1 cellular context compared by ENCODE assay signal in the genomic region with DNA sequence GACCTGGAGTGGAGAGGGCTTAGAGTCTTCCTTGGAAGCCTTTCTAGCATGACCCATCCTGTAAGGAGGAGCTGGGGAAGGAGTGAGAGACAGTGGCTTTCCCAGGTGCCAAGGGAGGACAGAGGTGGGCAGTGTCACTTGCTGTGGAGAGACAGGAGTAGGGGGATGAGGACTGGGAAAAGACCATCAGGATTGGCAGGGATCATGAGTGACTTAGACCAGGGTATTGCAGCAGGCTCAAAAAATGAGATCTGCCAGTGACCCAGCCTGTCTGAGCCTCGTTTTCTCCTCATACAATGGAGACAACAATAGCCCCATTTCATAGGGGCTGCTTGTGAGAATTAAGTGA.
TF ChIP-seq lines count a peak whose summit lies in the region.

No MANE protein-coding gene starts in this region.

TF ChIP-seq in SK-N-SH, 30 proteins besides CTCF, POLR2A, EP300 and RAD21 (continued from another document):
- TF ChIP-seq, protein P1, sequence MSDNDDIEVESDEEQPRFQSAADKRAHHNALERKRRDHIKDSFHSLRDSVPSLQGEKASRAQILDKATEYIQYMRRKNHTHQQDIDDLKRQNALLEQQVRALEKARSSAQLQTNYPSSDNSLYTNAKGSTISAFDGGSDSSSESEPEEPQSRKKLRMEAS (IDR thresholded peaks at IDR 0.05; ENCODE audit: low read depth), result no peak
- TF ChIP-seq, protein P2, sequence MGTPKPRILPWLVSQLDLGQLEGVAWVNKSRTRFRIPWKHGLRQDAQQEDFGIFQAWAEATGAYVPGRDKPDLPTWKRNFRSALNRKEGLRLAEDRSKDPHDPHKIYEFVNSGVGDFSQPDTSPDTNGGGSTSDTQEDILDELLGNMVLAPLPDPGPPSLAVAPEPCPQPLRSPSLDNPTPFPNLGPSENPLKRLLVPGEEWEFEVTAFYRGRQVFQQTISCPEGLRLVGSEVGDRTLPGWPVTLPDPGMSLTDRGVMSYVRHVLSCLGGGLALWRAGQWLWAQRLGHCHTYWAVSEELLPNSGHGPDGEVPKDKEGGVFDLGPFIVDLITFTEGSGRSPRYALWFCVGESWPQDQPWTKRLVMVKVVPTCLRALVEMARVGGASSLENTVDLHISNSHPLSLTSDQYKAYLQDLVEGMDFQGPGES (IDR thresholded peaks at IDR 0.05; ENCODE audit: low read depth, low read length), result no peak
